18 cellular contexts compared by ENCODE assay signal in the genomic region with DNA sequence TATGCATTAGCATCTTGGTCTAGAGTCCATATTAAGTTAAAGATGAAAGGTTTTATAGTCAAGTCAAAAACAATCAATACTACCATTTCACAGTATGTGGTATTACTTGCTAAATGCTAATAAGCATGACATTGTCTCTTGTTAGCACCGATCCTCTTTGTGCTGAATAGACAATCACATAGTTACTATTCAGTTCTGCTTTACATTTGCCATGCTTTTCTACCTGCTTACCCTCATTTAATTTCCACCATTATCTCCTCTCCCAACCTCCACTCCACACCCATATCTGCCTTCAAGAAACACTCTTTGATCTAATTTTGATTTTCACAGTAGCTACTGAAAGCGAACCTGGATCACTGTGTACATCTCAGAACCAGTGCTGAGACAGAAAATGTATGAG. TPM values are rescaled to one million over a fixed set of nuclear protein-coding genes. Genes with fewer than 3 reads are reported as not detected.
DNase-seq lines count a peak whose midpoint lies in the region; ATAC-seq and TF ChIP-seq lines count a peak whose summit lies in the region.
"Had no signal": no experiment of that assay in that cellular context is flagged by ENCODE, and none has a peak within 500 bp of the region (broad histone marks: within the 10 kb centered on the region; RNA-seq: fewer than 3 reads in every experiment).

No MANE protein-coding gene starts in this region.

- H3K4me1 ChIP-seq in Karpas-422 (ENCODE audit: low read length) (peaks cover 96% of the 10 kb centered on the region), left ventricle myocardium inferior (peaks cover 22% of the 10 kb centered on the region)

- H3K9ac ChIP-seq in Karpas-422 (ENCODE audit: low read length), result peak overlapping the region; percentile 49
- H3K9ac ChIP-seq: GM23248, KMS-11 had no signal

- H3K4me3 ChIP-seq in Karpas-422 (ENCODE audit: low read length), result peak overlapping the region; percentile 44; the same call in 1 of the 2 replicates
- no peak overlapping the region for H3K4me3 ChIP-seq in left ventricle myocardium inferior
- H3K4me3 ChIP-seq: GM12878, GM23248 had no signal

- peaks cover 97% of the 10 kb centered on the region for H3K79me2 ChIP-seq in Karpas-422 (ENCODE audit: low read length)

- no peaks in the 10 kb centered on the region for H3K27me3 ChIP-seq in Karpas-422 (ENCODE audit: low read length)
- no peaks in the 10 kb centered on the region for H3K27me3 ChIP-seq in left ventricle myocardium inferior (ENCODE audit: low read depth)

- intact Hi-C loops in left ventricle myocardium inferior (cut with micrococcal nuclease), result no loop called here

- H3K9me3 ChIP-seq in Karpas-422 (ENCODE audit: low read length) (no peaks in the 10 kb centered on the region), left ventricle myocardium inferior (replicated peaks) (no peaks in the 10 kb centered on the region)

- DNase-seq in Karpas-422, result no peak
- DNase-seq in caudate nucleus (lab: John Stamatoyannopoulos, UW), result no peak
- peak; percentile 25 for DNase-seq in midbrain (lab: John Stamatoyannopoulos, UW)
- DNase-seq in left ventricle myocardium inferior, result no peak
- DNase-seq: CD4-positive, alpha-beta memory T cell; DND-41; GM23248; H9; NCI-H1105 treated with DMSO at 0.1 percent for 48 hours; NCI-H2029 treated with DMSO at 0.1 percent for 48 hours; NCI-H2171 treated with DMSO at 0.1 percent for 48 hours; NCI-H524 treated with DMSO at 0.1 percent for 48 hours; Right ventricle myocardium superior had no signal

- no peak for TF ChIP-seq CTCF in left ventricle myocardium inferior (IDR thresholded peaks at IDR 0.05; ENCODE audit: borderline replicate concordance)

- peaks cover 29% of the 10 kb centered on the region for H4K20me1 ChIP-seq in Karpas-422 (ENCODE audit: insufficient read depth, low read depth, low read length)

- no peak for ATAC-seq in GM18517 (IDR thresholded peaks at IDR 0.05; ENCODE audit: unreplicated experiment)
- ATAC-seq in HG03442 (IDR thresholded peaks at IDR 0.05; ENCODE audit: unreplicated experiment), result no peak
- ATAC-seq: GM12878 had no signal

- peaks cover 68% of the 10 kb centered on the region for H3K36me3 ChIP-seq in Karpas-422 (ENCODE audit: insufficient read depth, low read length)
- no peaks in the 10 kb centered on the region for H3K36me3 ChIP-seq in left ventricle myocardium inferior

- H3K27ac ChIP-seq in Karpas-422 (ENCODE audit: low read length) (peak overlapping the region; percentile 92), caudate nucleus (ENCODE audit: low read depth, low read length) (peak overlapping the region; percentile 60), temporal lobe (ENCODE audit: low read depth, low read length) (peak overlapping the region; percentile 80), left ventricle myocardium inferior (replicated peaks) (no peak overlapping the region)
- H3K27ac ChIP-seq: GM23248, KMS-11 had no signal

- no peaks in the 10 kb centered on the region for H3K9me2 ChIP-seq in Karpas-422 (replicated peaks; ENCODE audit: insufficient read depth, low read length)

- H3K4me2 ChIP-seq in Karpas-422 (ENCODE audit: low read depth, low read length, poor library complexity, severe bottlenecking), result peak overlapping the region; percentile 61
- H3K4me2 ChIP-seq: KMS-11 had no signal

- H2AFZ ChIP-seq in Karpas-422 (ENCODE audit: low read length), result no peak overlapping the region
- H2AFZ ChIP-seq: GM23248 had no signal

RNA-seq across cellular contexts. Expression of a gene that starts 16.8 kb away (rescaled TPM):
- 55.4 and 86.6 TPM in 2 replicates for total RNA-seq in Karpas-422 (2014; rRNA removed; shearing (Covaris generic); ENCODE audit: low replicate concordance)
- total RNA-seq in temporal lobe, result 59.5 TPM
- total RNA-seq in left ventricle myocardium inferior, result 5.1 TPM
